Comparison of ENCODE assay signal across 12 cellular contexts in the genomic region with DNA sequence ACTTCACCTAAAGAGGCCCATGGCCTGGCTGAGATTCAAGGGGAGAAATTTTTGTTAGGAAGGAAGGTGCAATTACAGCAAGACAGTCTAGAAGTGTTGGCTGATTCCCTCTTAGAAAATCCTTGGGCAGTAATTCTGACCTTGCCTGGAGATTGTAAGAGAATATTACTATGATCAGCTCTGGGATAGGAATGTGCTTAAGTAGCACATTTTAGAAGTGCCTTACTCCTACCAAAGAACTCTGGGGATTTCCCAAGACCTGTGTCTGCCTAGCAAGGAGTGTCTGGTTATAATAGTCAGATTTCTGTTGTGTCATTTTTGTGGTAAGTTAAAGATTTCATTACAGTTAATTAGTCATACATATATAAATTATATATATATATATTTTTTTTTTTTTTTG. TPM values are rescaled to one million over a fixed set of nuclear protein-coding genes. Genes with fewer than 3 reads are reported as not detected.
DNase-seq lines count a peak whose midpoint lies in the region; ATAC-seq, FAIRE-seq and TF ChIP-seq lines count a peak whose summit lies in the region.
"Had no signal": no experiment of that assay in that cellular context is flagged by ENCODE, and none has a peak within 500 bp of the region (broad histone marks: within the 10 kb centered on the region; RNA-seq: fewer than 3 reads in every experiment).

No MANE protein-coding gene starts in this region.

- peak; percentile 93 for DNase-seq in AG10803 (ENCODE audit: low read depth)
- peak; percentile 22 for DNase-seq in H54 (ENCODE audit: insufficient read length, low spot score)
- peak; percentile 68 for DNase-seq in astrocyte of the cerebellum (ENCODE audit: low read depth)
- no peak for DNase-seq in lower lobe of right lung
- no peak for DNase-seq in H4 (ENCODE audit: low spot score)
- DNase-seq in G401 (ENCODE audit: low spot score) = no peak
- DNase-seq in NCI-H1092 (lab: John Stamatoyannopoulos, UW) = no peak
- DNase-seq in activated CD8-positive, alpha-beta memory T cell treated with anti-CD3 and anti-CD28 coated beads, Interleukin-2, amount 50 U/mL, for 4 hours = no peak
- DNase-seq: activated CD4-positive, CD25-positive, alpha-beta regulatory T cell treated with anti-CD3 and anti-CD28 coated beads, Interleukin-2, amount 50 U/mL, for 72 hours; cerebellar nuclear complex; NCI-H1048 had no signal

- no peaks in the 10 kb centered on the region for H3K4me1 ChIP-seq in lower lobe of right lung

- intact Hi-C loops in lower lobe of right lung (cut with DNase I) = no loop called here

- no peak overlapping the region for H3K27ac ChIP-seq in lower lobe of right lung
- H3K27ac ChIP-seq: PC-9 had no signal

- H3K9me3 ChIP-seq in lower lobe of right lung = no peaks in the 10 kb centered on the region

- TF ChIP-seq CTCF in AG10803 (conservative IDR thresholded peaks at IDR 0.05; ENCODE audit: low read length) (no peak), astrocyte of the cerebellum (IDR thresholded peaks at IDR 0.05; ENCODE audit: low read depth, low read length, missing control alignments) (no peak), lower lobe of right lung (IDR thresholded peaks at IDR 0.05) (no peak)

- H3K4me3 ChIP-seq in AG10803 (ENCODE audit: low read length) (no peak overlapping the region), astrocyte of the cerebellum (ENCODE audit: low read depth, low read length) (no peak overlapping the region), lower lobe of right lung (no peak overlapping the region)
- H3K4me3 ChIP-seq: PC-9 had no signal

- TF ChIP-seq POLR2A in H54 (IDR thresholded peaks at IDR 0.05; ENCODE audit: low read depth, low read length) = no peak

- no peaks in the 10 kb centered on the region for H3K27me3 ChIP-seq in lower lobe of right lung (ENCODE audit: low read depth)

- H3K36me3 ChIP-seq in lower lobe of right lung = no peaks in the 10 kb centered on the region

- in situ Hi-C loops in astrocyte of the cerebellum (cut with HindIII; ENCODE audit: low sequenced_read_pairs) = no loop called here
- in situ Hi-C loops in G401 (cut with HindIII; ENCODE audit: low sequenced_read_pairs) = no loop called here

- ATAC-seq in lower lobe of right lung = peak; percentile 59 to 82

- no peak for FAIRE-seq in H54 (lab: Jason Lieb, UNC)

RNA-seq across cellular contexts. Expression of gene NLN, which starts 52.3 kb away (rescaled TPM):
- 13.8 TPM for total RNA-seq in lower lobe of right lung
- 33.0 and 33.6 TPM in 2 replicates for total RNA-seq in H4 (2014; rRNA removed; shearing (Covaris generic))
- 53.6 and 81.4 TPM in 2 replicates for total RNA-seq in G401 (2014; rRNA removed; shearing (Covaris generic))

RNA-seq across cellular contexts. Expression of gene SGTB, which starts 52.4 kb away (rescaled TPM):
- 9.2 TPM for total RNA-seq in lower lobe of right lung
- total RNA-seq in H4 (2014; rRNA removed; shearing (Covaris generic)) = 3.9 and 6.1 TPM in 2 replicates
- 14.0 and 18.7 TPM in 2 replicates for total RNA-seq in G401 (2014; rRNA removed; shearing (Covaris generic))

Comparison
In these comparisons a context has a peak if more than half of its experiments do, and no peak if none do; other contexts are left out.
1. DNase-seq: peak in AG10803 (single experiment), H54 (single experiment) and astrocyte of the cerebellum (single experiment); none in lower lobe of right lung (single experiment), H4 (single experiment), G401 (single experiment), NCI-H1092 (single experiment) and activated CD8-positive, alpha-beta memory T cell treated with anti-CD3 and anti-CD28 coated beads, Interleukin-2, amount 50 U/mL, for 4 hours (single experiment).